In the genomic region with DNA sequence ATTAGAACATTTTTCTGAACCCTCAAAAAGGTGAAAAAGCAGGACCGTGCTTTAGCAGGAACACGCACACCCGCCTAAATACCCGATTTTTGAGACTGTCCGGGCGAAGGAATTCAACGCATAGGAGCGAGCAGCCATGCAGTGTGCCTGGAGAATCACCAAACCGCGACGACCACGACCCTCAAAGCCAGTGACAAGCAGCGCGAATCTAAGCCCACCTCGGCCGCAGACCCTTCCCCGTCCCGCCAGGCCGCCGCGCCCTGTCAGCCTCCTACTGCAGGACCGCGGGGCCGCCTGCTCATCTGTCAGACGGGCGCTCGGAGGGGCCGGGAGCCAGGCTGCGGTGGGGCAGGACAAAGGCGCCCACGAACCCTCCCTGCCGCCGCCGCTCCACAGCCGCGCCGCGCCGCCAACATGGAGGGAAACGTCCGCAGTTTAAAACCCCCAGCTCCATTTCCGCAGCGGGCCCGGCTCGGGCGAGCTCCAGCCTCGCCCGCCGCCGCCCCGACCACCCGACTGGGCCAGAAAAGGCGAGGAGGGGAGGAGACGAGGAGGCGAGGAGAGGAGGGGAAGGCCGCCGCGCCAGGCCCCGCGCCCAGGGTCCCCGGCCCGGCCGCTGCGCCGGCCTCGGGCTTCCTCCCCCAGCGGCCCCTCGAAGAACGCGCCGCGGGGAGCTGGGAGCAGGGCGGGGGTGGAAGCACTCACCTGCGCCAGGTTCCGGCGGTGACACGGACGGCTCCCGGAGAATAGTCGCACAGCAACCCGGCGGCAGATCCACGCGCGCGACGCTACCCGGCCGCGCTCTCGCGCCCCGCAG, we compare ENCODE assay signal across 8 cellular contexts. TPM values are rescaled to one million over a fixed set of nuclear protein-coding genes. Genes with fewer than 3 reads are reported as not detected.
DNase-seq lines count a peak whose midpoint lies in the region; ATAC-seq and TF ChIP-seq lines count a peak whose summit lies in the region.

A gene (minus strand): TSS at position 790 of the 817 bp plus-strand sequence. CDS start 3,963 bp downstream, outside the sequence.

- DNase-seq in activated naive CD4-positive, alpha-beta T cell treated with anti-CD3 and anti-CD28 coated beads, Interleukin-2, amount 10 ng/mL, durations not matched to agents 7 days and 5 days: peak; percentile 62
- DNase-seq in activated naive CD4-positive, alpha-beta T cell treated with anti-CD3 and anti-CD28 coated beads, Interleukin-2, amount 50 U/mL, for 16 hours: no peak
- DNase-seq in Panc1 (ENCODE audit: low read depth, low spot score) (no peak), caudate nucleus (lab: John Stamatoyannopoulos, UW) (peak in 16 of 61 donors; percentile 24 to 70 (median 48)), kidney glomerular epithelial cell (lab: John Stamatoyannopoulos, UW) (peak; percentile 21), SIG-M5 (lab: John Stamatoyannopoulos, UW) (no peak)
- peak; percentile 51 for DNase-seq in stimulated activated CD4-positive, alpha-beta T cell treated with anti-CD3 and anti-CD28 coated beads, Interleukin-4, amount 100 ng/mL, for 1 hour

- POLR2A ChIA-PET in Panc1 (lab: Charles Lee): interaction anchor here (0.6 kb wide), 2 partner anchors 9 to 133 kb away, joined by 7 to 8 read pairs; no protein-coding TSS in a partner anchor

- H3K4me3 ChIP-seq in Panc1 (ENCODE audit: low read depth in 2 of 2, low read length in 2 of 2): peak within 1 kb of the TSS; percentile 80 to 86

- H3K4me1 Mint-ChIP-seq in activated naive CD4-positive, alpha-beta T cell treated with anti-CD3 and anti-CD28 coated beads, Interleukin-2, amount 10 ng/mL, durations not matched to agents 7 days and 5 days: peaks cover 57% of the 10 kb centered on the region

- H3K36me3 ChIP-seq in Panc1 (ENCODE audit: control insufficient read depth, insufficient read depth, low read length): no peaks in the 10 kb centered on the region; the same call in 1 of the 2 replicates

- in situ Hi-C loops in Panc1 (cut with HindIII; ENCODE audit: low pct_unique_long_range_greater_than_20kb, low sequenced_read_pairs): no loop called here

- peak within 1 kb of the TSS; percentile 89 for H3K4me3 Mint-ChIP-seq in activated naive CD4-positive, alpha-beta T cell treated with anti-CD3 and anti-CD28 coated beads, Interleukin-2, amount 10 ng/mL, durations not matched to agents 7 days and 5 days

- peaks cover 22% of the 10 kb centered on the region for H3K36me3 Mint-ChIP-seq in activated naive CD4-positive, alpha-beta T cell treated with anti-CD3 and anti-CD28 coated beads, Interleukin-2, amount 10 ng/mL, durations not matched to agents 7 days and 5 days

- H3K27me3 Mint-ChIP-seq in activated naive CD4-positive, alpha-beta T cell treated with anti-CD3 and anti-CD28 coated beads, Interleukin-2, amount 10 ng/mL, durations not matched to agents 7 days and 5 days: peaks cover 3% of the 10 kb centered on the region

- H3K27ac ChIP-seq in Panc1 (ENCODE audit: low read length) (peak within 1 kb of the TSS; percentile 90), caudate nucleus (ENCODE audit: low read depth, low read length) (peak within 1 kb of the TSS; percentile 90)

- CTCF ChIA-PET in activated naive CD4-positive, alpha-beta T cell treated with anti-CD3 and anti-CD28 coated beads, Interleukin-2, amount 10 ng/mL, durations not matched to agents 7 days and 5 days (lab: Charles Lee): interaction anchor here (1.0 to 4.9 kb wide), 5 partner anchors 14 to 48 kb away, joined by 4 to 18 read pairs (median 4); no protein-coding TSS in a partner anchor
- CTCF ChIA-PET in Panc1 (lab: Charles Lee): interaction anchor here (0.6 kb wide), 1 partner anchor 17 kb away, joined by 4 read pairs; no protein-coding TSS in a partner anchor

- no peaks in the 10 kb centered on the region for H3K27me3 ChIP-seq in Panc1 (ENCODE audit: control insufficient read depth, insufficient read depth, low read length)

- H3K27ac Mint-ChIP-seq in activated naive CD4-positive, alpha-beta T cell treated with anti-CD3 and anti-CD28 coated beads, Interleukin-2, amount 10 ng/mL, durations not matched to agents 7 days and 5 days: peak within 1 kb of the TSS; percentile 94

- intact Hi-C loops in Panc1 (cut with micrococcal nuclease; ENCODE audit: unreplicated experiment): no loop called here

- peak; percentile 38 for ATAC-seq in HG02763 (IDR thresholded peaks at IDR 0.05; ENCODE audit: unreplicated experiment)
- peak; percentile 56 for ATAC-seq in Panc1

- no peak for TF ChIP-seq CTCF in Panc1 (IDR thresholded peaks at IDR 0.05)

- peaks cover 6% of the 10 kb centered on the region for H3K9me3 Mint-ChIP-seq in activated naive CD4-positive, alpha-beta T cell treated with anti-CD3 and anti-CD28 coated beads, Interleukin-2, amount 10 ng/mL, durations not matched to agents 7 days and 5 days

- H3K9me3 ChIP-seq in Panc1 (ENCODE audit: control insufficient read depth, insufficient read depth, low read depth, low read length): no peaks in the 10 kb centered on the region

- peaks cover 41% of the 10 kb centered on the region for H3K4me1 ChIP-seq in Panc1 (ENCODE audit: control insufficient read depth, insufficient read depth, low read length)

- BruUV-seq in Panc1 (replicated peaks; lab: Mats Ljungman, UMichigan): no TSS peak

RNA-seq across cellular contexts. Expression of the gene that starts here (rescaled TPM):
- 58.2 TPM for total RNA-seq in Panc1 (2021; ENCODE audit: unreplicated experiment)
- 19.9 TPM for polyA plus RNA-seq in Panc1 (2012; ENCODE audit: insufficient read length)

Comparison
In these comparisons a context has a peak if more than half of its experiments do, and no peak if none do; other contexts are left out.
1. DNase-seq: peak in activated naive CD4-positive, alpha-beta T cell treated with anti-CD3 and anti-CD28 coated beads, Interleukin-2, amount 10 ng/mL, durations not matched to agents 7 days and 5 days (single experiment), kidney glomerular epithelial cell (single experiment) and stimulated activated CD4-positive, alpha-beta T cell treated with anti-CD3 and anti-CD28 coated beads, Interleukin-4, amount 100 ng/mL, for 1 hour (single experiment); none in activated naive CD4-positive, alpha-beta T cell treated with anti-CD3 and anti-CD28 coated beads, Interleukin-2, amount 50 U/mL, for 16 hours (single experiment), Panc1 (single experiment) and SIG-M5 (single experiment).